Comparison of ENCODE assay signal across 8 cellular contexts in the genomic region with DNA sequence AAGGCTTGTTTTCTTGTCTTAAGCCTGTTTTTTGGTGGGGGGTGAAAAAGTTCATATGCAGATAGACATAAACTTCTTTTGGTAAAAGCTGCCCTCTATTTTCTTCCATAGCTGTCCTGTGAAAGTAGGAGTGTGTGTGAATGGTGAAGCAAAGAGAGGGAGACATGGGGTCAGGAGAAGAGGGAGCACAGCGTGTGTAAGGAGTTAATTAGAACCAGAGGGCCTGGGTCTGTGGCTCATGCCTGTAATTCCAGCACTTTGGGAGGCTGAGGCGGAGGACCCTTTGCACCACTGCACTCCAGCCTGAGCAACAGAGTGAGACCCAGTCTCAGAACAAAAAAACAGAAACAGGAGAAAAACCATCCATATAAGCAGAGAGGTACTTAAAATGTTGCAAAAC. TPM values are rescaled to one million over a fixed set of nuclear protein-coding genes. Genes with fewer than 3 reads are reported as not detected.
DNase-seq lines count a peak whose midpoint lies in the region; ATAC-seq and TF ChIP-seq lines count a peak whose summit lies in the region.

No MANE protein-coding gene starts in this region.

- CTCF ChIA-PET in RWPE1 (lab: Yijun Ruan, JAX) = interaction anchor here (1.8 kb wide), 1 partner anchor 26 kb away, joined by 4 read pairs; no protein-coding TSS in a partner anchor

- H3K9me3 Mint-ChIP-seq in progenitor cell of endocrine pancreas (ENCODE audit: low read depth) = peaks cover 16% of the 10 kb centered on the region

- H3K27me3 Mint-ChIP-seq in progenitor cell of endocrine pancreas = peaks cover 3% of the 10 kb centered on the region

- H3K27ac ChIP-seq in RWPE1 = peak overlapping the region; percentile 91

- peaks cover 11% of the 10 kb centered on the region for H3K4me1 Mint-ChIP-seq in progenitor cell of endocrine pancreas (ENCODE audit: low read depth)

- H3K4me3 ChIP-seq in epithelial cell of proximal tubule (ENCODE audit: low read depth, low read length) = peak overlapping the region; percentile 75

- H3K36me3 Mint-ChIP-seq in progenitor cell of endocrine pancreas (ENCODE audit: insufficient read depth) = peaks cover 19% of the 10 kb centered on the region

- no peak for TF ChIP-seq CTCF in RWPE1 (conservative IDR thresholded peaks at IDR 0.05; ENCODE audit: low read depth)
- TF ChIP-seq CTCF in epithelial cell of proximal tubule (conservative IDR thresholded peaks at IDR 0.05; ENCODE audit: low read depth, low read length) = no peak
- TF ChIP-seq CTCF in progenitor cell of endocrine pancreas (IDR thresholded peaks at IDR 0.05; ENCODE audit: unreplicated experiment) = no peak

- DNase-seq in EH (ENCODE audit: low read depth) = peak; percentile 53
- DNase-seq in RWPE1 (ENCODE audit: low spot score) = no peak
- DNase-seq in epithelial cell of proximal tubule (ENCODE audit: low read depth) = no peak
- DNase-seq in progenitor cell of endocrine pancreas (ENCODE audit: low spot score, unreplicated experiment) = no peak
- no peak for DNase-seq in nucleus accumbens (lab: John Stamatoyannopoulos, UW)

- no peak for ATAC-seq in HG03108 (IDR thresholded peaks at IDR 0.05; ENCODE audit: unreplicated experiment)
- no peak for ATAC-seq in HG03520 (IDR thresholded peaks at IDR 0.05; ENCODE audit: unreplicated experiment)
- ATAC-seq in GM19463 (IDR thresholded peaks at IDR 0.05; ENCODE audit: unreplicated experiment) = no peak

- POLR2A ChIA-PET in RWPE1 (lab: Yijun Ruan, JAX; ENCODE audit: low non-redundant PET) = interaction anchor here (3.6 kb wide), 1 partner anchor 16 kb away, joined by 76 read pairs; the partner anchor contains the start of gene CCNL1

- H3K27ac Mint-ChIP-seq in progenitor cell of endocrine pancreas = peak overlapping the region; percentile 95

- peak overlapping the region; percentile 88 for H3K4me3 Mint-ChIP-seq in progenitor cell of endocrine pancreas (ENCODE audit: low read depth)

RNA-seq across cellular contexts. Expression of gene CCNL1, which starts 16.2 kb away (rescaled TPM):
- total RNA-seq in epithelial cell of proximal tubule (39.3 and 61.2 TPM in 2 replicates), progenitor cell of endocrine pancreas (155 and 157 TPM in 2 replicates)
